In genomic region chr12:29781705-29782266, GRCh38 we compare ENCODE assay signal across 8 cellular contexts. TPM values are rescaled to one million over a fixed set of nuclear protein-coding genes. Genes with fewer than 3 reads are reported as not detected.
DNase-seq lines count a peak whose midpoint lies in the region; ATAC-seq and TF ChIP-seq lines count a peak whose summit lies in the region.

No MANE protein-coding gene starts in this region.

- H3K4me1 ChIP-seq in ectodermal cell (ENCODE audit: control insufficient read depth, insufficient read depth, low read length) (no peaks in the 10 kb centered on the region), smooth muscle cell (ENCODE audit: low read depth) (peaks cover 15% of the 10 kb centered on the region)

- no peak for TF ChIP-seq CTCF in smooth muscle cell (IDR thresholded peaks at IDR 0.05; ENCODE audit: borderline replicate concordance, insufficient read depth, poor library complexity, severe bottlenecking)

- no peak overlapping the region for H3K27ac ChIP-seq in ectodermal cell (ENCODE audit: insufficient read depth, low read depth, low read length, poor library complexity, severe bottlenecking)
- H3K27ac ChIP-seq in smooth muscle cell (ENCODE audit: low read depth) = peak overlapping the region; percentile 2

- WGBS in ectodermal cell, 2 experiments = 76 to 85% methylated on average over 2 of the region's 2 CpGs
- 79% methylated on average over 2 of the region's 2 CpGs for WGBS in smooth muscle cell (ENCODE audit: low lambda C conversion rate)

- H3K9me3 ChIP-seq in ectodermal cell (ENCODE audit: control insufficient read depth, low read length) (peaks cover 2% of the 10 kb centered on the region), smooth muscle cell (replicated peaks; ENCODE audit: low read depth) (no peaks in the 10 kb centered on the region)

- H3K79me2 ChIP-seq in smooth muscle cell (ENCODE audit: low read depth) = peaks cover 11% of the 10 kb centered on the region

- H3K36me3 ChIP-seq in ectodermal cell (ENCODE audit: control insufficient read depth, insufficient read depth, low read length) (no peaks in the 10 kb centered on the region), smooth muscle cell (ENCODE audit: low read depth) (peaks cover 5% of the 10 kb centered on the region)

- ATAC-seq in GM21360 (IDR thresholded peaks at IDR 0.05; ENCODE audit: unreplicated experiment) (peak; percentile 45), HG03139 (IDR thresholded peaks at IDR 0.05; ENCODE audit: unreplicated experiment) (peak; percentile 19)

- DNase-seq in smooth muscle cell (lab: John Stamatoyannopoulos, UW; ENCODE audit: unreplicated experiment) = no peak
- DNase-seq in NCI-H1092 treated with DMSO at 0.1 percent for 48 hours (lab: John Stamatoyannopoulos, UW) = no peak
- no peak for DNase-seq in dermis blood vessel endothelial cell
- no peak for DNase-seq in NOMO-1 treated with dmso at 0.1 percent for 144 hours (lab: John Stamatoyannopoulos, UW; ENCODE audit: unreplicated experiment)
- DNase-seq in NK-92 treated with Interleukin-12 subunit alpha and Interleukin-12 subunit beta, amount 100 ng/mL, for 24 hours (lab: John Stamatoyannopoulos, UW) = no peak

- H3K4me3 ChIP-seq in ectodermal cell (ENCODE audit: insufficient read depth, low read depth, low read length) = peak overlapping the region; percentile 62
- H3K4me3 ChIP-seq in smooth muscle cell = peak overlapping the region; percentile 63

- H3F3A ChIP-seq in smooth muscle cell (ENCODE audit: low read depth) = no peaks in the 10 kb centered on the region

- no peak overlapping the region for H3K9ac ChIP-seq in smooth muscle cell (ENCODE audit: low read depth)

- peak overlapping the region; percentile 87 for H3K4me2 ChIP-seq in smooth muscle cell

- no peaks in the 10 kb centered on the region for H4K20me1 ChIP-seq in smooth muscle cell (ENCODE audit: low read depth)

- H3K27me3 ChIP-seq in ectodermal cell (ENCODE audit: control insufficient read depth, insufficient read depth, low read length, poor library complexity, severe bottlenecking) (peaks cover 15% of the 10 kb centered on the region), smooth muscle cell (ENCODE audit: low read depth) (peaks cover 13% of the 10 kb centered on the region)

- H2AFZ ChIP-seq in smooth muscle cell (ENCODE audit: low read depth) = no peak overlapping the region

RNA-seq across cellular contexts. Expression of gene TMTC1, which starts 2.0 kb away (rescaled TPM):
- polyA plus RNA-seq in ectodermal cell (2013, experiment 1 of 4) = 11.2 TPM
- 12.9 TPM for polyA plus RNA-seq in ectodermal cell (2013, experiment 2 of 4)
- 10.1 TPM for polyA plus RNA-seq in ectodermal cell (2013, experiment 3 of 4)
- polyA plus RNA-seq in ectodermal cell (2013, experiment 4 of 4) = 10.1 TPM
- total RNA-seq in smooth muscle cell = 8.7 and 10.0 TPM in 2 replicates
- 3.4 and 3.5 TPM in 2 replicates for polyA plus RNA-seq in smooth muscle cell
- 12.9 and 19.2 TPM in 2 replicates for total RNA-seq in dermis blood vessel endothelial cell
